ENCODE assay signal across 15 cellular contexts in the genomic region with DNA sequence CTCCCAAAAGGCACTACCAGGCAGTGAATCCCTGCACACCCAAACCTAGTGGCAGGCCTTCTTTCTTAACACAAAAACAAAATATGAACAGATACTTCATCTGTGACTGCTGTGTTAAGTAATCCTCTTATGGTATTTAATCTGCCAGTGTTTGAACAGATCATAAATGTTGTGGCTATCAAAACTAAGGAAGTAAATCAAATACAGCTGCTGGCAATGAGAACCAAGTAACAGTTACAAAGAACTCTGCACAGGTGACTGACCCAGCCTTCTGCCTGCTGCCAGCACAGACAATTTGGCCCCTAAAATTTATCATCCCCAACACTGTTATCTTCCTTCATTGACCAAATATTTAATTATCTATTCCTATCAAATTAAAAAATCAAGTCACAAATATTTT.
DNase-seq lines count a peak whose midpoint lies in the region; ATAC-seq and TF ChIP-seq lines count a peak whose summit lies in the region.
"Had no signal": no experiment of that assay in that cellular context is flagged by ENCODE, and none has a peak within 500 bp of the region (broad histone marks: within the 10 kb centered on the region; RNA-seq: fewer than 3 reads in every experiment).

No MANE protein-coding gene starts in this region.

- H4K20me1 ChIP-seq in GM23248 (ENCODE audit: insufficient read depth), result no peaks in the 10 kb centered on the region
- H4K20me1 ChIP-seq in SK-N-SH (ENCODE audit: insufficient read depth), result peaks cover 25% of the 10 kb centered on the region

- TF ChIP-seq RAD21 in SK-N-SH (IDR thresholded peaks at IDR 0.05; ENCODE audit: low read length), result no peak

- H3K79me2 ChIP-seq in GM23248 (ENCODE audit: insufficient read depth) (peaks cover 99% of the 10 kb centered on the region), SK-N-SH (ENCODE audit: insufficient read depth) (peaks cover 99% of the 10 kb centered on the region)

- DNase-seq in AG09309 (ENCODE audit: low read depth) (peak; percentile 23), GM23248 (no peak), SK-N-SH (no peak), right lobe of liver (no peak), occipital lobe (lab: John Stamatoyannopoulos, UW) (no peak), T-helper 9 cell (no peak), SW480 (ENCODE audit: low spot score) (no peak)
- DNase-seq in NK-92 treated with Interleukin-12 subunit alpha and Interleukin-12 subunit beta, amount 100 ng/mL, for 24 hours (lab: John Stamatoyannopoulos, UW), result no peak
- DNase-seq: activated CD8-positive, alpha-beta memory T cell treated with anti-CD3 and anti-CD28 coated beads, Interleukin-2, amount 50 U/mL, for 4 hours; activated naive CD8-positive, alpha-beta T cell treated with anti-CD3 and anti-CD28 coated beads, Interleukin-2, amount 50 U/mL, for 24 hours; CD4-positive, alpha-beta T cell; NCI-H2081 treated with DMSO at 0.1 percent for 48 hours; pancreas; RPMI8226; stimulated activated naive B cell treated with anti-CD40 and anti-IgM and Interleukin-4, amounts not matched to agents 10 μg/mL and 1 μg/mL and 100 μg/mL, for 72 hours had no signal

- in situ Hi-C loops in GM23248 (cut with MboI), result no loop called here

- H3K27me3 ChIP-seq in GM23248 (replicated peaks; ENCODE audit: insufficient read depth) (no peaks in the 10 kb centered on the region), SK-N-SH (ENCODE audit: insufficient read depth) (no peaks in the 10 kb centered on the region), right lobe of liver (no peaks in the 10 kb centered on the region)
- H3K27me3 ChIP-seq: pancreas had no signal

- no peak for TF ChIP-seq POLR2A in right lobe of liver (IDR thresholded peaks at IDR 0.05)

- intact Hi-C loops in right lobe of liver (cut with DNase I), result no loop called here

- POLR2A ChIA-PET in SK-N-SH (lab: Yijun Ruan, JAX), result no interaction called here

- H3K4me2 ChIP-seq in GM23248 (ENCODE audit: unreplicated experiment), result peak overlapping the region; percentile 73
- H3K4me2 ChIP-seq in SK-N-SH, result peak overlapping the region; percentile 54; the same call in 1 of the 2 replicates

- CTCF ChIA-PET in SK-N-SH (lab: Yijun Ruan, JAX), result interaction anchor here (1.1 to 1.6 kb wide), 3 partner anchors 9 to 56 kb away, joined by 3 read pairs; no protein-coding TSS in a partner anchor

- H3K9me3 ChIP-seq in GM23248 (ENCODE audit: low read depth), result no peaks in the 10 kb centered on the region
- no peaks in the 10 kb centered on the region for H3K9me3 ChIP-seq in SK-N-SH
- H3K9me3 ChIP-seq in right lobe of liver, result no peaks in the 10 kb centered on the region
- H3K9me3 ChIP-seq: pancreas had no signal

- no peak for TF ChIP-seq EP300 in SK-N-SH (IDR thresholded peaks at IDR 0.05; ENCODE audit: borderline replicate concordance in 1 of 2, low read depth in 1 of 2, low read length in 1 of 2)

- H2AFZ ChIP-seq in GM23248 (no peak overlapping the region), SK-N-SH (ENCODE audit: low read depth) (no peak overlapping the region)

- H3F3A ChIP-seq in GM23248 (ENCODE audit: insufficient read depth), result peaks cover 13% of the 10 kb centered on the region; the same call in 1 of the 2 replicates
- peaks cover 10% of the 10 kb centered on the region for H3F3A ChIP-seq in SK-N-SH (replicated peaks; ENCODE audit: insufficient read depth)

- peak; percentile 36 to 64 (median 49) for ATAC-seq in right lobe of liver
- ATAC-seq: activated naive CD8-positive, alpha-beta T cell treated with anti-CD3 and anti-CD28 coated beads, Interleukin-2, amount 50 U/mL, for 24 hours; stimulated activated naive B cell treated with anti-CD40 and anti-IgM and Interleukin-4, amounts not matched to agents 10 μg/mL and 1 μg/mL and 100 μg/mL, for 72 hours had no signal

- no peak overlapping the region for H3K9ac ChIP-seq in GM23248
- no peak overlapping the region for H3K9ac ChIP-seq in SK-N-SH

- H3K4me1 ChIP-seq in GM23248 (ENCODE audit: insufficient read depth) (peaks cover 42% of the 10 kb centered on the region), SK-N-SH (ENCODE audit: control insufficient read depth in 1 of 2, insufficient read depth in 2 of 2, low read depth in 1 of 2, low read length in 1 of 2) (peaks cover 29 to 34% of the 10 kb centered on the region in 2 experiments), right lobe of liver (peaks cover 0 to 31% (median 8%) of the 10 kb centered on the region in 4 donors)

- no peak overlapping the region for H3K4me3 ChIP-seq in AG09309 (ENCODE audit: control insufficient read depth, low read depth, low read length)
- no peak overlapping the region for H3K4me3 ChIP-seq in GM23248
- H3K4me3 ChIP-seq in SK-N-SH (ENCODE audit: low read depth in 2 of 2, low read length in 1 of 2), result no peak overlapping the region
- no peak overlapping the region for H3K4me3 ChIP-seq in right lobe of liver
- H3K4me3 ChIP-seq: pancreas had no signal

- H3K36me3 ChIP-seq in GM23248 (ENCODE audit: low read depth) (no peaks in the 10 kb centered on the region), SK-N-SH (replicated peaks in 1 of 2; ENCODE audit: control insufficient read depth in 1 of 2, insufficient read depth in 2 of 2, low read length in 1 of 2) (no peaks in the 10 kb centered on the region), right lobe of liver (no peaks in the 10 kb centered on the region)
- H3K36me3 ChIP-seq: pancreas had no signal

- H3K9me2 ChIP-seq in GM23248 (ENCODE audit: insufficient read depth) (no peaks in the 10 kb centered on the region), SK-N-SH (no peaks in the 10 kb centered on the region)

- TF ChIP-seq CTCF in AG09309 (IDR thresholded peaks at IDR 0.05; ENCODE audit: control insufficient read depth, insufficient read depth, low read depth, low read length, missing control alignments) (no peak), SK-N-SH (IDR thresholded peaks at IDR 0.05) (no peak), right lobe of liver (IDR thresholded peaks at IDR 0.05) (no peak)

- H3K27ac ChIP-seq in GM23248 (peak overlapping the region; percentile 50), SK-N-SH (ENCODE audit: low read depth in 2 of 2, low read length in 1 of 2) (peak overlapping the region; percentile 51 to 75; a peak in 3 of 4 replicates), right lobe of liver (peak overlapping the region in 1 of 3 donors; percentile 1)

TF ChIP-seq in SK-N-SH, 30 proteins besides CTCF, POLR2A, EP300 and RAD21:
- TF ChIP-seq, protein P1, sequence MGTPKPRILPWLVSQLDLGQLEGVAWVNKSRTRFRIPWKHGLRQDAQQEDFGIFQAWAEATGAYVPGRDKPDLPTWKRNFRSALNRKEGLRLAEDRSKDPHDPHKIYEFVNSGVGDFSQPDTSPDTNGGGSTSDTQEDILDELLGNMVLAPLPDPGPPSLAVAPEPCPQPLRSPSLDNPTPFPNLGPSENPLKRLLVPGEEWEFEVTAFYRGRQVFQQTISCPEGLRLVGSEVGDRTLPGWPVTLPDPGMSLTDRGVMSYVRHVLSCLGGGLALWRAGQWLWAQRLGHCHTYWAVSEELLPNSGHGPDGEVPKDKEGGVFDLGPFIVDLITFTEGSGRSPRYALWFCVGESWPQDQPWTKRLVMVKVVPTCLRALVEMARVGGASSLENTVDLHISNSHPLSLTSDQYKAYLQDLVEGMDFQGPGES (IDR thresholded peaks at IDR 0.05; ENCODE audit: low read depth, low read length), result no peak
- TF ChIP-seq FOXJ3 (CRISPR knock-in tag; IDR thresholded peaks at IDR 0.05) (no peak), TCF12 (IDR thresholded peaks at IDR 0.05) (peak; percentile 56)
- TF ChIP-seq, protein P2, sequence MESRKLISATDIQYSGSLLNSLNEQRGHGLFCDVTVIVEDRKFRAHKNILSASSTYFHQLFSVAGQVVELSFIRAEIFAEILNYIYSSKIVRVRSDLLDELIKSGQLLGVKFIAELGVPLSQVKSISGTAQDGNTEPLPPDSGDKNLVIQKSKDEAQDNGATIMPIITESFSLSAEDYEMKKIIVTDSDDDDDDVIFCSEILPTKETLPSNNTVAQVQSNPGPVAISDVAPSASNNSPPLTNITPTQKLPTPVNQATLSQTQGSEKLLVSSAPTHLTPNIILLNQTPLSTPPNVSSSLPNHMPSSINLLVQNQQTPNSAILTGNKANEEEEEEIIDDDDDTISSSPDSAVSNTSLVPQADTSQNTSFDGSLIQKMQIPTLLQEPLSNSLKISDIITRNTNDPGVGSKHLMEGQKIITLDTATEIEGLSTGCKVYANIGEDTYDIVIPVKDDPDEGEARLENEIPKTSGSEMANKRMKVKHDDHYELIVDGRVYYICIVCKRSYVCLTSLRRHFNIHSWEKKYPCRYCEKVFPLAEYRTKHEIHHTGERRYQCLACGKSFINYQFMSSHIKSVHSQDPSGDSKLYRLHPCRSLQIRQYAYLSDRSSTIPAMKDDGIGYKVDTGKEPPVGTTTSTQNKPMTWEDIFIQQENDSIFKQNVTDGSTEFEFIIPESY (IDR thresholded peaks at IDR 0.05; ENCODE audit: borderline replicate concordance, low read depth), result no peak
